ENCODE assay signal across 8 cellular contexts in genomic region chr5:134647750-134648424, GRCh38. TPM values are rescaled to one million over a fixed set of nuclear protein-coding genes. Genes with fewer than 3 reads are reported as not detected.
DNase-seq lines count a peak whose midpoint lies in the region; ATAC-seq and TF ChIP-seq lines count a peak whose summit lies in the region.

No MANE protein-coding gene starts in this region.

- H3K27ac ChIP-seq in SJCRH30 = peak overlapping the region; percentile 81
- H3K27ac ChIP-seq in left lung = peak overlapping the region; percentile 97 to 98

- H3K4me1 Mint-ChIP-seq in central memory CD8-positive, alpha-beta T cell = peaks cover 21% of the 10 kb centered on the region

- H3K9me3 ChIP-seq in SJCRH30 (replicated peaks) (no peaks in the 10 kb centered on the region), left lung (no peaks in the 10 kb centered on the region)

- peak; percentile 42 for ATAC-seq in GM18907 (IDR thresholded peaks at IDR 0.05; ENCODE audit: unreplicated experiment)
- peak; percentile 34 for ATAC-seq in HG03108 (IDR thresholded peaks at IDR 0.05; ENCODE audit: unreplicated experiment)
- ATAC-seq in central memory CD8-positive, alpha-beta T cell (replicated peaks; ENCODE audit: extremely low read depth, poor library complexity, severe bottlenecking) = peak; percentile 47
- ATAC-seq in left lung = peak; percentile 48

- H3K27ac Mint-ChIP-seq in central memory CD8-positive, alpha-beta T cell (ENCODE audit: low read depth) = peak overlapping the region; percentile 99

- H3K36me3 Mint-ChIP-seq in central memory CD8-positive, alpha-beta T cell (ENCODE audit: insufficient read depth) = peaks cover 8% of the 10 kb centered on the region

- H3K4me3 ChIP-seq in SJCRH30 = peak overlapping the region; percentile 77
- H3K4me3 ChIP-seq in left lung = peak overlapping the region; percentile 87 to 95

- H3K27me3 ChIP-seq in SJCRH30 (no peaks in the 10 kb centered on the region), left lung (no peaks in the 10 kb centered on the region)

- no peak for TF ChIP-seq CTCF in left lung (IDR thresholded peaks at IDR 0.05)

- no peaks in the 10 kb centered on the region for H3K27me3 Mint-ChIP-seq in central memory CD8-positive, alpha-beta T cell

- H3K4me3 Mint-ChIP-seq in central memory CD8-positive, alpha-beta T cell = peak overlapping the region; percentile 97

- H3K36me3 ChIP-seq in SJCRH30 = no peaks in the 10 kb centered on the region
- H3K36me3 ChIP-seq in left lung = no peaks in the 10 kb centered on the region

- H3K9me3 Mint-ChIP-seq in central memory CD8-positive, alpha-beta T cell = no peaks in the 10 kb centered on the region

- DNase-seq in AG08396 (ENCODE audit: low spot score) = peak; percentile 39
- DNase-seq in SJCRH30 = no peak
- peak in 1 of 2 donors; percentile 34 for DNase-seq in central memory CD8-positive, alpha-beta T cell (ENCODE audit: low spot score in 2 of 2)
- DNase-seq in left lung = no peak
- DNase-seq in stimulated activated CD8-positive, alpha-beta memory T cell treated with anti-CD3 and anti-CD28 coated beads, Interleukin-7, amount 100 ng/mL, for 24 hours (ENCODE audit: low read depth) = peak; percentile 3
- no peak for DNase-seq in foreskin melanocyte

- intact Hi-C loops in left lung (cut with DNase I) = no loop called here

- H3K4me1 ChIP-seq in SJCRH30 = peaks cover 8% of the 10 kb centered on the region
- H3K4me1 ChIP-seq in left lung = peaks cover 10 to 45% of the 10 kb centered on the region in 2 donors

RNA-seq across cellular contexts. Expression of gene SEC24A, which starts 0.7 kb away (rescaled TPM):
- total RNA-seq in SJCRH30 (2014; rRNA removed; shearing (Covaris generic)) = 21.8 and 22.5 TPM in 2 replicates
- total RNA-seq in left lung = 10 to 100 TPM; 26.7 to 26.9 TPM

RNA-seq across cellular contexts. Expression of gene SAR1B, which starts 15.3 kb away (rescaled TPM):
- 48.9 and 66.7 TPM in 2 replicates for total RNA-seq in SJCRH30 (2014; rRNA removed; shearing (Covaris generic))
- 10 to 100 TPM; 66.9 to 75.3 TPM for total RNA-seq in left lung

Comparison
In these comparisons a context has a peak if more than half of its experiments do, and no peak if none do; other contexts are left out.
1. DNase-seq: peak in AG08396 (single experiment) and stimulated activated CD8-positive, alpha-beta memory T cell treated with anti-CD3 and anti-CD28 coated beads, Interleukin-7, amount 100 ng/mL, for 24 hours (single experiment); none in SJCRH30 (0 of 2), left lung (0 of 2) and foreskin melanocyte (single experiment).
2. Peak in every context shown above with its lines, with median percentiles within 50 percentile points of each other: ATAC-seq.